In genomic region chr9:37028425-37029031, GRCh38 we compare ENCODE assay signal across 15 cellular contexts. TPM values are rescaled to one million over a fixed set of nuclear protein-coding genes. Genes with fewer than 3 reads are reported as not detected.
DNase-seq lines count a peak whose midpoint lies in the region; ATAC-seq and TF ChIP-seq lines count a peak whose summit lies in the region.
"Had no signal": no experiment of that assay in that cellular context is flagged by ENCODE, and none has a peak within 500 bp of the region (broad histone marks: within the 10 kb centered on the region; RNA-seq: fewer than 3 reads in every experiment).

No MANE protein-coding gene starts in this region.

- H3K9me3 ChIP-seq in DOHH2 (ENCODE audit: control insufficient read depth, insufficient read depth, low read length) (no peaks in the 10 kb centered on the region), H9 (ENCODE audit: control insufficient read depth, low read depth, low read length) (no peaks in the 10 kb centered on the region), neural cell (ENCODE audit: low read length) (no peaks in the 10 kb centered on the region)

- H3K79me2 ChIP-seq in DOHH2 (ENCODE audit: control insufficient read depth, low read length) (peaks cover 98% of the 10 kb centered on the region), H9 (ENCODE audit: insufficient read depth, low read length) (no peaks in the 10 kb centered on the region), neural cell (replicated peaks; ENCODE audit: insufficient read depth, low read length) (no peaks in the 10 kb centered on the region)

- H3K9ac ChIP-seq in H9 (ENCODE audit: extremely low read depth, insufficient read length, low read length) (no peak overlapping the region), neural cell (ENCODE audit: low read length) (no peak overlapping the region)

- peaks cover 41% of the 10 kb centered on the region for H3F3A ChIP-seq in DOHH2 (ENCODE audit: control insufficient read depth, insufficient read depth)
- H3F3A ChIP-seq in neural cell (ENCODE audit: insufficient read depth, low read length, poor library complexity, severe bottlenecking) = no peaks in the 10 kb centered on the region

- no peak overlapping the region for H3T11ph ChIP-seq in H9 (ENCODE audit: low read length)

- H3K14ac ChIP-seq in H9 (ENCODE audit: insufficient read depth, low read length) = no peak overlapping the region

- no CpG with 5 or more reads among the region's 21 CpGs for WGBS in H9 (ENCODE audit: extremely low coverage, insufficient read length, low lambda C conversion rate)

- no peak for TF ChIP-seq RAD21 in neural cell (conservative IDR thresholded peaks at IDR 0.05)

- no peak overlapping the region for H2BK5ac ChIP-seq in H9 (ENCODE audit: insufficient read length, low read length)

- TF ChIP-seq CTCF in DOHH2 (IDR thresholded peaks at IDR 0.05; ENCODE audit: low read depth, low read length, poor library complexity, severe bottlenecking) = no peak
- TF ChIP-seq CTCF in H9 (conservative IDR thresholded peaks at IDR 0.05) = no peak
- no peak for TF ChIP-seq CTCF in neural cell (IDR thresholded peaks at IDR 0.05; ENCODE audit: poor library complexity, severe bottlenecking)

- H3K36me3 Mint-ChIP-seq in H9 (ENCODE audit: insufficient read depth in 1 of 3, low read depth in 3 of 3) = peaks cover 0 to 1% (median 0%) of the 10 kb centered on the region in 3 experiments; a peak in 2 of 7 replicates
- peaks cover 1% of the 10 kb centered on the region for H3K36me3 Mint-ChIP-seq in activated naive CD8-positive, alpha-beta T cell treated with anti-CD3 and anti-CD28 coated beads, Interleukin-2, amount 50 U/mL, for 24 hours (ENCODE audit: low read depth)

- no peak overlapping the region for H4K5ac ChIP-seq in H9 (ENCODE audit: insufficient read length, low read depth, low read length)

- H3K9me2 ChIP-seq in DOHH2 (replicated peaks; ENCODE audit: control insufficient read depth, low read length) = no peaks in the 10 kb centered on the region
- H3K9me2 ChIP-seq in neural cell (ENCODE audit: insufficient read depth, low read length) = no peaks in the 10 kb centered on the region

- H3K4ac ChIP-seq in H9 (ENCODE audit: low read depth, low read length) = no peak overlapping the region

- H3K4me3 ChIP-seq in DOHH2 (ENCODE audit: low read length) (peak overlapping the region; percentile 87), neural cell (ENCODE audit: low read length) (no peak overlapping the region)

- no peak overlapping the region for H2BK12ac ChIP-seq in H9 (ENCODE audit: insufficient read length, low read depth, low read length)

- no peak overlapping the region for H3K23ac ChIP-seq in H9 (ENCODE audit: insufficient read length, low read depth, low read length)

- H4K20me1 ChIP-seq in DOHH2 (ENCODE audit: control insufficient read depth, insufficient read depth, low read depth, low read length) (peaks cover 25% of the 10 kb centered on the region; the same call in 1 of the 2 replicates), H9 (ENCODE audit: control insufficient read depth, insufficient read depth, insufficient read length) (peaks cover 3% of the 10 kb centered on the region), neural cell (ENCODE audit: insufficient read depth) (no peaks in the 10 kb centered on the region)

- peak overlapping the region; percentile 98 for H3K27ac ChIP-seq in DOHH2 (ENCODE audit: low read depth, low read length)
- no peak overlapping the region for H3K27ac ChIP-seq in H9 (ENCODE audit: insufficient read length, low read depth, low read length)
- H3K27ac ChIP-seq in neural cell (ENCODE audit: low read length) = no peak overlapping the region
- H3K27ac ChIP-seq: brain microvascular endothelial cell had no signal

- peak overlapping the region; percentile 68 to 87 for H3K4me3 Mint-ChIP-seq in H9
- H3K4me3 Mint-ChIP-seq in activated naive CD8-positive, alpha-beta T cell treated with anti-CD3 and anti-CD28 coated beads, Interleukin-2, amount 50 U/mL, for 24 hours = peak overlapping the region; percentile 82

- TF ChIP-seq EP300 in neural cell (conservative IDR thresholded peaks at IDR 0.05; ENCODE audit: poor library complexity, severe bottlenecking) = no peak

- no peak overlapping the region for H2BK20ac ChIP-seq in H9 (ENCODE audit: low read depth, low read length, poor library complexity, severe bottlenecking)

- no peak overlapping the region for H3K18ac ChIP-seq in H9 (ENCODE audit: insufficient read length, low read depth, low read length)

- peaks cover 29% of the 10 kb centered on the region for H3K23me2 ChIP-seq in H9 (ENCODE audit: insufficient read length, low read depth, low read length, poor library complexity, severe bottlenecking)

- H3K36me3 ChIP-seq in DOHH2 (ENCODE audit: control insufficient read depth, low read length) (peaks cover 93% of the 10 kb centered on the region), neural cell (ENCODE audit: insufficient read depth, low read length) (no peaks in the 10 kb centered on the region)
- H3K36me3 ChIP-seq: brain microvascular endothelial cell had no signal

- peak overlapping the region; percentile 98 for H3K4me2 ChIP-seq in DOHH2 (ENCODE audit: low read length)
- peak overlapping the region; percentile 73 for H3K4me2 ChIP-seq in H9 (ENCODE audit: insufficient read depth, insufficient read length, low read length)
- H3K4me2 ChIP-seq in neural cell (ENCODE audit: low read length) = no peak overlapping the region

- peaks cover 27 to 50% of the 10 kb centered on the region in 2 experiments for H3K4me1 Mint-ChIP-seq in H9
- peaks cover 40% of the 10 kb centered on the region for H3K4me1 Mint-ChIP-seq in activated naive CD8-positive, alpha-beta T cell treated with anti-CD3 and anti-CD28 coated beads, Interleukin-2, amount 50 U/mL, for 24 hours

- peaks cover 3 to 5% of the 10 kb centered on the region in 2 experiments; a peak in 4 of 5 replicates for H3K9me3 Mint-ChIP-seq in H9
- H3K9me3 Mint-ChIP-seq in activated naive CD8-positive, alpha-beta T cell treated with anti-CD3 and anti-CD28 coated beads, Interleukin-2, amount 50 U/mL, for 24 hours = no peaks in the 10 kb centered on the region
- H3K9me3 Mint-ChIP-seq: activated CD4-positive, alpha-beta memory T cell treated with anti-CD3 and anti-CD28 coated beads, Interleukin-2, amount 10 ng/mL, durations not matched to agents 7 days and 5 days; type B pancreatic cell had no signal

- H2AFZ ChIP-seq in H9 (ENCODE audit: low read length) (no peak overlapping the region), neural cell (ENCODE audit: low read depth, low read length) (no peak overlapping the region)

- H4K8ac ChIP-seq in H9 (replicated peaks; ENCODE audit: insufficient read length, low read depth, low read length) = no peak overlapping the region

- no peak overlapping the region for H4K91ac ChIP-seq in H9 (ENCODE audit: insufficient read length, low read depth, low read length)

- no peak for ATAC-seq in activated naive CD8-positive, alpha-beta T cell treated with anti-CD3 and anti-CD28 coated beads, Interleukin-2, amount 50 U/mL, for 24 hours
- ATAC-seq in HG02970 (IDR thresholded peaks at IDR 0.05; ENCODE audit: low FRiP score, unreplicated experiment) (no peak), GM21515 (IDR thresholded peaks at IDR 0.05; ENCODE audit: unreplicated experiment) (no peak)

- no peak overlapping the region for H3K27ac Mint-ChIP-seq in H9
- H3K27ac Mint-ChIP-seq in activated naive CD8-positive, alpha-beta T cell treated with anti-CD3 and anti-CD28 coated beads, Interleukin-2, amount 50 U/mL, for 24 hours = no peak overlapping the region
- H3K27ac Mint-ChIP-seq: activated CD4-positive, alpha-beta memory T cell treated with anti-CD3 and anti-CD28 coated beads, Interleukin-2, amount 10 ng/mL, durations not matched to agents 7 days and 5 days; type B pancreatic cell had no signal

- H3K27me3 ChIP-seq in DOHH2 (ENCODE audit: control insufficient read depth, low read length) (no peaks in the 10 kb centered on the region), H9 (ENCODE audit: insufficient read depth, low read length) (peaks cover 95% of the 10 kb centered on the region), neural cell (ENCODE audit: insufficient read depth, low read depth, low read length) (peaks cover 100% of the 10 kb centered on the region)

- no peak for DNase-seq in H9
- no peak for DNase-seq in activated naive CD8-positive, alpha-beta T cell treated with anti-CD3 and anti-CD28 coated beads, Interleukin-2, amount 50 U/mL, for 24 hours
- no peak for DNase-seq in AG08395 (ENCODE audit: low spot score)
- no peak for DNase-seq in stimulated activated CD4-positive, alpha-beta T cell treated with anti-CD3 and anti-CD28 coated beads, Interleukin-15, amount 100 ng/mL, for 24 hours
- DNase-seq: activated CD4-positive, alpha-beta memory T cell treated with anti-CD3 and anti-CD28 coated beads, Interleukin-2, amount 10 ng/mL, durations not matched to agents 7 days and 5 days; activated effector memory CD4-positive, alpha-beta T cell treated with Interleukin-2 at 50 U/mL for 16 hours; AML-193; brain microvascular endothelial cell; posterior cingulate gyrus; T-helper 9 cell had no signal

- H2BK120ac ChIP-seq in H9 (ENCODE audit: low read depth, low read length, poor library complexity, severe bottlenecking) = no peak overlapping the region

- H3K79me1 ChIP-seq in H9 (ENCODE audit: insufficient read depth, low read depth, low read length, poor library complexity, severe bottlenecking) = no peaks in the 10 kb centered on the region

- H3K56ac ChIP-seq in H9 (ENCODE audit: insufficient read length, low read depth, low read length) = no peak overlapping the region

- peaks cover 55% of the 10 kb centered on the region for H3K4me1 ChIP-seq in DOHH2 (ENCODE audit: control insufficient read depth, low read length)
- no peaks in the 10 kb centered on the region for H3K4me1 ChIP-seq in H9 (ENCODE audit: insufficient read depth, low read length)

- H2BK15ac ChIP-seq in H9 (ENCODE audit: low read depth, low read length) = no peak overlapping the region

- H2AK5ac ChIP-seq in H9 (ENCODE audit: insufficient read length, low read length) = no peak overlapping the region

- peaks cover 98% of the 10 kb centered on the region for H3K27me3 Mint-ChIP-seq in H9 (ENCODE audit: low read depth)
- peaks cover 92% of the 10 kb centered on the region for H3K27me3 Mint-ChIP-seq in activated naive CD8-positive, alpha-beta T cell treated with anti-CD3 and anti-CD28 coated beads, Interleukin-2, amount 50 U/mL, for 24 hours

TF ChIP-seq in neural cell, 6 proteins besides CTCF, POLR2A, EP300 and RAD21 (continues in another document):
- peak; percentile 71 for TF ChIP-seq EZH2 (IDR thresholded peaks at IDR 0.05; ENCODE audit: borderline replicate concordance, insufficient read depth, low read length, poor library complexity, severe bottlenecking)

RNA-seq across cellular contexts. Expression of gene PAX5, which starts 5.5 kb away (rescaled TPM):
- total RNA-seq in H9 (2021) = 0.39 and 0.75 TPM in 2 replicates
- polyA plus RNA-seq in neural cell = not detected in 2 replicates
- polyA minus RNA-seq in neural cell = not detected in 2 replicates
